Comparison of ENCODE assay signal across 8 cellular contexts in genomic region chr2:195561205-195562032, GRCh38.
DNase-seq lines count a peak whose midpoint lies in the region; ATAC-seq and TF ChIP-seq lines count a peak whose summit lies in the region.

No MANE protein-coding gene starts in this region.

- H3K4me2 ChIP-seq in PC-9 = peak overlapping the region; percentile 19; the same call in 1 of the 2 replicates

- H4K20me1 ChIP-seq in PC-9 (ENCODE audit: insufficient read depth) = no peaks in the 10 kb centered on the region

- H3K4me3 ChIP-seq in PC-9 = no peak overlapping the region
- no peak overlapping the region for H3K4me3 ChIP-seq in fibroblast of villous mesenchyme (ENCODE audit: low read depth, low read length)
- no peak overlapping the region for H3K4me3 ChIP-seq in heart left ventricle

- peak overlapping the region; percentile 76 to 91 for H3K4me3 Mint-ChIP-seq in activated T-cell treated with anti-CD3 and anti-CD28 coated beads, Interleukin-2, amount 50 U/mL, for 72 hours

- no peaks in the 10 kb centered on the region for H3K9me2 ChIP-seq in PC-9 (ENCODE audit: insufficient read depth)

- no peaks in the 10 kb centered on the region for H3F3A ChIP-seq in PC-9 (ENCODE audit: insufficient read depth, low read depth)

- peaks cover 10% of the 10 kb centered on the region; the same call in 1 of the 2 replicates for H3K4me1 ChIP-seq in PC-9 (replicated peaks; ENCODE audit: insufficient read depth)
- H3K4me1 ChIP-seq in heart left ventricle = peaks cover 0 to 52% (median 0%) of the 10 kb centered on the region in 12 donors

- H3K4me1 Mint-ChIP-seq in activated T-cell treated with anti-CD3 and anti-CD28 coated beads, Interleukin-2, amount 50 U/mL, for 72 hours (ENCODE audit: low read depth) = peaks cover 80% of the 10 kb centered on the region

- H3K36me3 Mint-ChIP-seq in activated T-cell treated with anti-CD3 and anti-CD28 coated beads, Interleukin-2, amount 50 U/mL, for 72 hours (ENCODE audit: insufficient read depth in 2 of 2) = peaks cover 7 to 20% of the 10 kb centered on the region in 2 donors

- no peak overlapping the region for H2AFZ ChIP-seq in PC-9

- peak overlapping the region; percentile 32; the same call in 1 of the 2 replicates for H3K27ac ChIP-seq in PC-9
- peak overlapping the region in 2 of 12 donors; percentile 14 to 90 for H3K27ac ChIP-seq in heart left ventricle

- 79 to 85% (median 83%) methylated on average over 8 of the region's 8 CpGs for WGBS in heart left ventricle, 4 donors

- no peaks in the 10 kb centered on the region for H3K27me3 Mint-ChIP-seq in activated T-cell treated with anti-CD3 and anti-CD28 coated beads, Interleukin-2, amount 50 U/mL, for 72 hours (ENCODE audit: low read depth)

- no peak for ATAC-seq in activated T-cell treated with anti-CD3 and anti-CD28 coated beads, Interleukin-2, amount 50 U/mL, for 72 hours (replicated peaks in 1 of 2)
- ATAC-seq in HG02943 (IDR thresholded peaks at IDR 0.05; ENCODE audit: low read depth, unreplicated experiment) (peak; percentile 46), heart left ventricle (no peak), omental fat pad (ENCODE audit: low FRiP score) (no peak)

- TF ChIP-seq CTCF in PC-9 (conservative IDR thresholded peaks at IDR 0.05) (no peak), fibroblast of villous mesenchyme (IDR thresholded peaks at IDR 0.05; ENCODE audit: insufficient read depth, low read depth, low read length) (no peak), heart left ventricle (IDR thresholded peaks at IDR 0.05) (no peak), omental fat pad (IDR thresholded peaks at IDR 0.05) (no peak)

- BruUV-seq in PC-9 (replicated peaks; lab: Mats Ljungman, UMichigan) = no TSS peak

- no peak for TF ChIP-seq POLR2A in heart left ventricle (IDR thresholded peaks at IDR 0.05)

- no peaks in the 10 kb centered on the region for H3K9me3 ChIP-seq in PC-9 (ENCODE audit: insufficient read depth, low read depth)
- H3K9me3 ChIP-seq in heart left ventricle = no peaks in the 10 kb centered on the region

- H3K27me3 ChIP-seq in PC-9 (ENCODE audit: insufficient read depth, low read depth) (no peaks in the 10 kb centered on the region), heart left ventricle (peaks cover 0 to 8% (median 0%) of the 10 kb centered on the region in 9 donors)

- POLR2A ChIA-PET in PC-9 (lab: Charles Lee; ENCODE audit: unreplicated experiment) = interaction anchor here (0.6 to 1.0 kb wide), 5 partner anchors 17 to 154 kb away, joined by 4 to 9 read pairs (median 7); partner anchors contain the start of gene SLC39A10

- H3K27ac Mint-ChIP-seq in activated T-cell treated with anti-CD3 and anti-CD28 coated beads, Interleukin-2, amount 50 U/mL, for 72 hours = peak overlapping the region; percentile 100

- DNase-seq in activated T-cell treated with anti-CD3 and anti-CD28 coated beads, Interleukin-2, amount 50 U/mL, for 72 hours = no peak
- DNase-seq in activated T-cell treated with anti-CD3 and anti-CD28 coated beads for 4 hours (no peak), PC-9 (peak; percentile 7 to 85), fibroblast of villous mesenchyme (ENCODE audit: low read depth) (peak; percentile 97), NCI-H526 treated with DMSO at 0.1 percent for 48 hours (lab: John Stamatoyannopoulos, UW) (no peak), heart left ventricle (no peak), omental fat pad (ENCODE audit: low spot score) (no peak)

- intact Hi-C loops in PC-9 (cut with micrococcal nuclease; ENCODE audit: unreplicated experiment) (loop anchor here (1.0 to 10.0 kb wide), 4 partner anchors 27 to 97 kb away; no protein-coding TSS in a partner anchor), heart left ventricle (cut with DNase I) (no loop called here)

- H3K36me3 ChIP-seq in PC-9 (ENCODE audit: low read depth) (no peaks in the 10 kb centered on the region), heart left ventricle (no peaks in the 10 kb centered on the region)

- peaks cover 3 to 7% of the 10 kb centered on the region in 2 donors for H3K9me3 Mint-ChIP-seq in activated T-cell treated with anti-CD3 and anti-CD28 coated beads, Interleukin-2, amount 50 U/mL, for 72 hours

- no peaks in the 10 kb centered on the region for H3K79me2 ChIP-seq in PC-9 (ENCODE audit: low read depth)

- CTCF ChIA-PET in PC-9 (lab: Charles Lee) = interaction anchor here (1.4 kb wide), 1 partner anchor 95 kb away, joined by 7 read pairs; the partner anchor contains the start of gene SLC39A10

Comparison
In these comparisons a context has a peak if more than half of its experiments do, and no peak if none do; other contexts are left out.
1. DNase-seq: peak in PC-9 (2 of 2) and fibroblast of villous mesenchyme (single experiment); none in activated T-cell treated with anti-CD3 and anti-CD28 coated beads, Interleukin-2, amount 50 U/mL, for 72 hours (0 of 2), activated T-cell treated with anti-CD3 and anti-CD28 coated beads for 4 hours (single experiment), NCI-H526 treated with DMSO at 0.1 percent for 48 hours (single experiment), heart left ventricle (0 of 5) and omental fat pad (single experiment).